Comparison of ENCODE assay signal across 1 cellular context in the genomic region with DNA sequence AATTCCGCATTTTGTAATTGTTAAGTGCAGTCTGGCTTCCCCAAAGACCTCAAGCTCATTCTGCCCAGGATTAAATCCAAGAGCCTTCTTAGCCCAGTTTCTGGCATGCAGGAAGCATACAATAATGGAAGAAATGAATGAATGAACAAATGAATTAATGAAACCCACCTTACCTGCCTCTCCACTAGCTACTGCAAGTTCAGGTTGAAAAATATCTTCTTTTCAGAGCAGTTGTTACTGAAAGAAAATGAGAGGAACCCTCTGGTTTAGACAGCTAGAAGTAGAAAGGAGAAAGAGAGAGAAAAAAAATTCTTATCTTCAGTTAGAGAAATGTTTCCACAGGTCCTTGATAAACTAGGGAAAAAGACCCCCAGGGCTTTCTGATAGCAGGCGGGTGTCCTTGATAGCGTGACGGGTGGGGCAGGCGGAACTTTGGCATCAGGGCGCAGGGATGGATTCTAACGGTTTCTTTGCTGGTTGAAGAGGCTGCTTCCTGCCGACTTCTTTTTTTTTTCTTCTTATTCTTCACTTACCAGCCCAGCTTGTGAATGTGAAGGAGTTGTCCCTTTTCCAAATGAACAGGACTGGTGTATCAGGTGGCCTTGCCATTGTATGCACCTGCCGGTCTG.
TF ChIP-seq lines count a peak whose summit lies in the region.

No MANE protein-coding gene starts in this region.

TF ChIP-seq in K562, 482 proteins besides CTCF, POLR2A, EP300 and RAD21 (continued from another document):
- TF ChIP-seq, protein P1, sequence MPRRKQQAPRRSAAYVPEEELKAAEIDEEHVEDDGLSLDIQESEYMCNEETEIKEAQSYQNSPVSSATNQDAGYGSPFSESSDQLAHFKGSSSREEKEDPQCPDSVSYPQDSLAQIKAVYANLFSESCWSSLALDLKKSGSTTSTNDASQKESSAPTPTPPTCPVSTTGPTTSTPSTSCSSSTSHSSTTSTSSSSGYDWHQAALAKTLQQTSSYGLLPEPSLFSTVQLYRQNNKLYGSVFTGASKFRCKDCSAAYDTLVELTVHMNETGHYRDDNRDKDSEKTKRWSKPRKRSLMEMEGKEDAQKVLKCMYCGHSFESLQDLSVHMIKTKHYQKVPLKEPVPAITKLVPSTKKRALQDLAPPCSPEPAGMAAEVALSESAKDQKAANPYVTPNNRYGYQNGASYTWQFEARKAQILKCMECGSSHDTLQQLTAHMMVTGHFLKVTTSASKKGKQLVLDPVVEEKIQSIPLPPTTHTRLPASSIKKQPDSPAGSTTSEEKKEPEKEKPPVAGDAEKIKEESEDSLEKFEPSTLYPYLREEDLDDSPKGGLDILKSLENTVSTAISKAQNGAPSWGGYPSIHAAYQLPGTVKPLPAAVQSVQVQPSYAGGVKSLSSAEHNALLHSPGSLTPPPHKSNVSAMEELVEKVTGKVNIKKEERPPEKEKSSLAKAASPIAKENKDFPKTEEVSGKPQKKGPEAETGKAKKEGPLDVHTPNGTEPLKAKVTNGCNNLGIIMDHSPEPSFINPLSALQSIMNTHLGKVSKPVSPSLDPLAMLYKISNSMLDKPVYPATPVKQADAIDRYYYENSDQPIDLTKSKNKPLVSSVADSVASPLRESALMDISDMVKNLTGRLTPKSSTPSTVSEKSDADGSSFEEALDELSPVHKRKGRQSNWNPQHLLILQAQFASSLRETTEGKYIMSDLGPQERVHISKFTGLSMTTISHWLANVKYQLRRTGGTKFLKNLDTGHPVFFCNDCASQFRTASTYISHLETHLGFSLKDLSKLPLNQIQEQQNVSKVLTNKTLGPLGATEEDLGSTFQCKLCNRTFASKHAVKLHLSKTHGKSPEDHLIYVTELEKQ (CRISPR knock-in tag; IDR thresholded peaks at IDR 0.05), result no peak
- TF ChIP-seq SAP30 (IDR thresholded peaks at IDR 0.05; ENCODE audit: borderline replicate concordance, insufficient read depth, low read depth, low read length, poor library complexity, severe bottlenecking) (no peak), FUS (optimal IDR thresholded peaks at IDR 0.05; ENCODE audit: low read depth, low read length) (no peak), BRF1 (IDR thresholded peaks at IDR 0.05; ENCODE audit: borderline replicate concordance, extremely low read depth, insufficient read length) (no peak), HEY1 (CRISPR knock-in tag; IDR thresholded peaks at IDR 0.05; ENCODE audit: borderline replicate concordance) (no peak), SRF (CRISPR knock-in tag; IDR thresholded peaks at IDR 0.05) (no peak), MAZ (CRISPR knock-in tag; conservative IDR thresholded peaks at IDR 0.05 in 1 of 2, IDR thresholded peaks at IDR 0.05 in 1 of 2) (no peak), SREBF1 (IDR thresholded peaks at IDR 0.05; ENCODE audit: borderline replicate concordance, low read depth, low read length) (no peak), RBM39 (optimal IDR thresholded peaks at IDR 0.05; ENCODE audit: low read depth, low read length) (no peak), NCOA2 (IDR thresholded peaks at IDR 0.05; ENCODE audit: partially characterized antibody in 2 of 2) (no peak), ZNF24 (IDR thresholded peaks at IDR 0.05) (peak; percentile 91)
- TF ChIP-seq, protein P2, sequence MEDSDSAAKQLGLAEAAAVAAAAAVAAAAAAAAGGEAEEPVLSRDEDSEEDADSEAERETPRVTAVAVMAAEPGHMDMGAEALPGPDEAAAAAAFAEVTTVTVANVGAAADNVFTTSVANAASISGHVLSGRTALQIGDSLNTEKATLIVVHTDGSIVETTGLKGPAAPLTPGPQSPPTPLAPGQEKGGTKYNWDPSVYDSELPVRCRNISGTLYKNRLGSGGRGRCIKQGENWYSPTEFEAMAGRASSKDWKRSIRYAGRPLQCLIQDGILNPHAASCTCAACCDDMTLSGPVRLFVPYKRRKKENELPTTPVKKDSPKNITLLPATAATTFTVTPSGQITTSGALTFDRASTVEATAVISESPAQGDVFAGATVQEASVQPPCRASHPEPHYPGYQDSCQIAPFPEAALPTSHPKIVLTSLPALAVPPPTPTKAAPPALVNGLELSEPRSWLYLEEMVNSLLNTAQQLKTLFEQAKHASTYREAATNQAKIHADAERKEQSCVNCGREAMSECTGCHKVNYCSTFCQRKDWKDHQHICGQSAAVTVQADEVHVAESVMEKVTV (CRISPR knock-in tag; IDR thresholded peaks at IDR 0.05), result no peak
